9 cellular contexts compared by ENCODE assay signal in genomic region chr11:36431429-36432092, GRCh38.
A peak's percentile ranks its signal among the peaks of the same experiment; 100 is the strongest.
DNase-seq lines count a peak whose midpoint lies in the region; ATAC-seq, FAIRE-seq and TF ChIP-seq lines count a peak whose summit lies in the region.
"Had no signal": no experiment of that assay in that cellular context is flagged by ENCODE, and none has a peak within 500 bp of the region (broad histone marks: within the 10 kb centered on the region; RNA-seq: fewer than 3 reads in every experiment).

No MANE protein-coding gene starts in this region.

- peak; percentile 99 for ATAC-seq in activated naive CD8-positive, alpha-beta T cell treated with anti-CD3 and anti-CD28 coated beads, Interleukin-2, amount 50 U/mL, for 24 hours
- no peak for ATAC-seq in GM21526 (IDR thresholded peaks at IDR 0.05; ENCODE audit: low FRiP score, unreplicated experiment)

- peak overlapping the region; percentile 67 for H3K27ac Mint-ChIP-seq in activated naive CD8-positive, alpha-beta T cell treated with anti-CD3 and anti-CD28 coated beads, Interleukin-2, amount 50 U/mL, for 24 hours

- no peak overlapping the region for H3K4me3 ChIP-seq in HL-60 (replicated peaks; ENCODE audit: insufficient read depth, low read length)
- H3K4me3 ChIP-seq in kidney (ENCODE audit: low read length in 2 of 2): peak overlapping the region; percentile 32 to 56
- no peak overlapping the region for H3K4me3 ChIP-seq in A673 (ENCODE audit: low read depth, low read length, poor library complexity, severe bottlenecking)
- H3K4me3 ChIP-seq: vagina had no signal

- CTCF ChIA-PET in A673 (lab: Charles Lee): no interaction called here

- H3K36me3 Mint-ChIP-seq in activated naive CD8-positive, alpha-beta T cell treated with anti-CD3 and anti-CD28 coated beads, Interleukin-2, amount 50 U/mL, for 24 hours (ENCODE audit: low read depth): peaks cover 7% of the 10 kb centered on the region

- H3K27ac ChIP-seq in HL-60 (replicated peaks): no peak overlapping the region
- H3K27ac ChIP-seq in kidney (ENCODE audit: low read depth in 2 of 2, low read length in 2 of 2): peak overlapping the region in 1 of 2 donors; percentile 63
- H3K27ac ChIP-seq in A673 (ENCODE audit: low read depth, low read length, poor library complexity, severe bottlenecking): no peak overlapping the region
- H3K27ac ChIP-seq: vagina had no signal

- peaks cover 2% of the 10 kb centered on the region for H3K27me3 Mint-ChIP-seq in activated naive CD8-positive, alpha-beta T cell treated with anti-CD3 and anti-CD28 coated beads, Interleukin-2, amount 50 U/mL, for 24 hours

- H3K9ac ChIP-seq in kidney (ENCODE audit: low read length in 2 of 2): no peak overlapping the region

- DNase-seq in CD1c-positive myeloid dendritic cell (ENCODE audit: extremely low spot score) (peak; percentile 35), HL-60 (ENCODE audit: low read depth in 1 of 2, low spot score in 1 of 2) (no peak), kidney (no peak), stromal cell of bone marrow (ENCODE audit: low read depth) (peak; percentile 86), A673 (ENCODE audit: low spot score) (no peak), cerebellar cortex (ENCODE audit: low spot score) (no peak)
- DNase-seq in activated naive CD8-positive, alpha-beta T cell treated with anti-CD3 and anti-CD28 coated beads, Interleukin-2, amount 50 U/mL, for 24 hours: peak; percentile 34

- POLR2A ChIA-PET in A673 (lab: Charles Lee; ENCODE audit: low non-redundant PET): no interaction called here

- BruUV-seq in A673 (replicated peaks; lab: Mats Ljungman, UMichigan): no TSS peak

- no peaks in the 10 kb centered on the region for H3K27me3 ChIP-seq in HL-60 (ENCODE audit: insufficient read depth, poor library complexity, severe bottlenecking)
- no peaks in the 10 kb centered on the region for H3K27me3 ChIP-seq in A673 (replicated peaks; ENCODE audit: insufficient read depth, low read depth, low read length, poor library complexity)
- H3K27me3 ChIP-seq: vagina had no signal

- TF ChIP-seq CTCF in HL-60 (IDR thresholded peaks at IDR 0.05; ENCODE audit: insufficient read depth, low read length) (peak; percentile 0), kidney (IDR thresholded peaks at IDR 0.05; ENCODE audit: borderline replicate concordance, extremely low read depth, insufficient read depth) (peak; percentile 16), A673 (conservative IDR thresholded peaks at IDR 0.05; ENCODE audit: low read depth, low read length) (no peak)

- H3K4me1 ChIP-seq in kidney (ENCODE audit: control insufficient read depth in 1 of 2, insufficient read depth in 1 of 2, low read depth in 1 of 2, low read length in 2 of 2) (peaks cover 6 to 7% of the 10 kb centered on the region in 2 donors), A673 (ENCODE audit: insufficient read depth, low read length, poor library complexity, severe bottlenecking) (no peaks in the 10 kb centered on the region)

- H3K4me3 Mint-ChIP-seq in activated naive CD8-positive, alpha-beta T cell treated with anti-CD3 and anti-CD28 coated beads, Interleukin-2, amount 50 U/mL, for 24 hours: no peak overlapping the region

- no peaks in the 10 kb centered on the region for H3K9me3 Mint-ChIP-seq in activated naive CD8-positive, alpha-beta T cell treated with anti-CD3 and anti-CD28 coated beads, Interleukin-2, amount 50 U/mL, for 24 hours

- H3K4me1 Mint-ChIP-seq in activated naive CD8-positive, alpha-beta T cell treated with anti-CD3 and anti-CD28 coated beads, Interleukin-2, amount 50 U/mL, for 24 hours: peaks cover 19% of the 10 kb centered on the region

- FAIRE-seq in kidney (lab: Jason Lieb, UNC): no peak

- no peaks in the 10 kb centered on the region for H3K36me3 ChIP-seq in kidney (ENCODE audit: control insufficient read depth in 1 of 2, insufficient read depth in 2 of 2, low read length in 2 of 2)
- peaks cover 23% of the 10 kb centered on the region for H3K36me3 ChIP-seq in A673 (ENCODE audit: insufficient read depth, low read length, poor library complexity, severe bottlenecking)

- intact Hi-C loops in kidney (cut with DNase I): no loop called here
- intact Hi-C loops in A673 (cut with micrococcal nuclease; ENCODE audit: unreplicated experiment): no loop called here

- H3K9me3 ChIP-seq in kidney (ENCODE audit: control insufficient read depth in 1 of 2, low read length in 2 of 2): no peaks in the 10 kb centered on the region
- no peaks in the 10 kb centered on the region for H3K9me3 ChIP-seq in A673 (ENCODE audit: low read depth, low read length, poor library complexity, severe bottlenecking)
- H3K9me3 ChIP-seq: vagina had no signal

Comparison
In these comparisons a context has a peak if more than half of its experiments do, and no peak if none do; other contexts are left out.
1. DNase-seq: peak in CD1c-positive myeloid dendritic cell (single experiment), activated naive CD8-positive, alpha-beta T cell treated with anti-CD3 and anti-CD28 coated beads, Interleukin-2, amount 50 U/mL, for 24 hours (single experiment) and stromal cell of bone marrow (single experiment); none in HL-60 (0 of 2), kidney (single experiment), A673 (single experiment) and cerebellar cortex (single experiment).
2. H3K4me3 ChIP-seq: peak in kidney (2 of 2); none in HL-60 (single experiment) and A673 (single experiment).